In the genomic region with DNA sequence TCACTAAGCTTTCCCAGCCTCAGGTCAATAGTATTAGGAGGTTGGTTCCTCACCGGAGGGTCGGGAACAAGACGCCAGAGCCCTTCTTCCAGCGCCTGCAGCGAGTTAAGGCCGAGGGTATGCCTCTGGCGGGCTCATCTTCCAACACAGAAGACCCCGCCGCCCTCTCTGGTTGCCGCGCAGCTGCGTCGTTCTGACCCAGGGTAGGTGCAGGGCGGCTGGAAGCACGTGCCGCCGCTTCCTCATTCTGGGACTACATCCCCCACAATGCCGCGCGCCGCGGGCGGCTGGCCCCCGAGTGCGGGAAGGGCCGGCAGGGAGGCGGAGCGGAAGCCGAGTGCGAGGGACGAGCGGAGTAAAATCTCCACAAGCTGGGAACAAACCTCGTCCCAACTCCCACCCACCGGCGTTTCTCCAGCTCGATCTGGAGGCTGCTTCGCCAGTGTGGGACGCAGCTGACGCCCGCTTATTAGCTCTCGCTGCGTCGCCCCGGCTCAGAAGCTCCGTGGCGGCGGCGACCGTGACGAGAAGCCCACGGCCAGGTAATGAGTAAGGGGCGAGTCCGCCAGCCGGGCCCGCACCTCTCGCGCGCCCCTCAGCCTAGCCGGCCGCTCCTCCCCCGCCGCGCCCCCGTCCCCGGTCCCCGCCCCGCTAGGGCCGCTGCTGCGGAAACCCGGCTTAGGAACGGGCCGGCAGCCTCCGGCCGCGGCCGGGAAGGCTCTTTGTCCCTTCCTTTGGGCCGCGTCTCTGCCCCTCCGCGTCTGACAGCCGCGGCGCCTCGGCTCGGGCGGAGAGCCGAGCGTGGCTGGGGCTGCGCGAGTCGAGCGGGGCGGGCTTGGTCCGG, we compare ENCODE assay signal across 8 cellular contexts. TPM values are rescaled to one million over a fixed set of nuclear protein-coding genes. Genes with fewer than 3 reads are reported as not detected.
DNase-seq lines count a peak whose midpoint lies in the region; ATAC-seq, FAIRE-seq and TF ChIP-seq lines count a peak whose summit lies in the region.

A gene with protein sequence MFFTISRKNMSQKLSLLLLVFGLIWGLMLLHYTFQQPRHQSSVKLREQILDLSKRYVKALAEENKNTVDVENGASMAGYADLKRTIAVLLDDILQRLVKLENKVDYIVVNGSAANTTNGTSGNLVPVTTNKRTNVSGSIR (plus strand): TSS at position 319 of the 844 bp plus-strand sequence. CDS start 13,934 bp downstream, outside the sequence.

- no peaks in the 10 kb centered on the region for H3K9me3 ChIP-seq in AG04450 (ENCODE audit: control insufficient read depth, insufficient read depth, low read length)
- H3K9me3 ChIP-seq in keratinocyte (ENCODE audit: control insufficient read depth, low read depth, low read length), result no peaks in the 10 kb centered on the region

- H3K36me3 ChIP-seq in keratinocyte (ENCODE audit: control insufficient read depth in 2 of 2, extremely low read depth in 1 of 2, insufficient read depth in 2 of 2, low read length in 2 of 2), result no peaks in the 10 kb centered on the region

- no peaks in the 10 kb centered on the region for H4K20me1 ChIP-seq in keratinocyte (ENCODE audit: control insufficient read depth, extremely low read depth, insufficient read depth, low read length)

- H3K27ac ChIP-seq in AG04450 (ENCODE audit: low read depth, low read length) (peak within 1 kb of the TSS; percentile 80), keratinocyte (ENCODE audit: control insufficient read depth, insufficient read depth, low read length) (peak within 1 kb of the TSS; percentile 55)

- H3K79me2 ChIP-seq in keratinocyte (ENCODE audit: control insufficient read depth, insufficient read depth, low read length), result peaks cover 1% of the 10 kb centered on the region

- no peaks in the 10 kb centered on the region for H3K27me3 ChIP-seq in AG04450 (ENCODE audit: control insufficient read depth, insufficient read depth, low read length)
- no peaks in the 10 kb centered on the region for H3K27me3 ChIP-seq in keratinocyte (ENCODE audit: control insufficient read depth, extremely low read depth, insufficient read depth, low read length)

- TF ChIP-seq CTCF in AG04450 (IDR thresholded peaks at IDR 0.05; ENCODE audit: low read depth, low read length) (no peak), keratinocyte (optimal IDR thresholded peaks at IDR 0.05 in 1 of 3, IDR thresholded peaks at IDR 0.05 in 1 of 3, conservative IDR thresholded peaks at IDR 0.05 in 1 of 3; ENCODE audit: extremely low read depth in 1 of 3, insufficient read depth in 2 of 3, low read length in 3 of 3) (no peak)

- H3K9ac ChIP-seq in keratinocyte (ENCODE audit: control insufficient read depth, extremely low read depth, insufficient read depth, low read length), result peak within 1 kb of the TSS; percentile 78

- H3K27ac Mint-ChIP-seq in central memory CD8-positive, alpha-beta T cell (ENCODE audit: low read depth), result peak within 1 kb of the TSS; percentile 84

- H3K4me3 ChIP-seq in AG04450 (ENCODE audit: low read depth, low read length) (peak within 1 kb of the TSS; percentile 80), keratinocyte (ENCODE audit: control insufficient read depth in 2 of 3, extremely low read depth in 1 of 3, insufficient read depth in 2 of 3, low read depth in 1 of 3, low read length in 3 of 3) (peak within 1 kb of the TSS; percentile 75 to 95 (median 82))

- peaks cover 19% of the 10 kb centered on the region for H3K4me1 ChIP-seq in keratinocyte (ENCODE audit: control insufficient read depth, extremely low read depth, insufficient read depth, low read length)

- POLR2A ChIA-PET in AG04450 (lab: Yijun Ruan, JAX), result interaction anchor here (0.5 to 1.1 kb wide), 5 partner anchors 16 to 116 kb away, joined by 3 to 10 read pairs (median 3); no protein-coding TSS in a partner anchor

- no peaks in the 10 kb centered on the region for H3K27me3 Mint-ChIP-seq in central memory CD8-positive, alpha-beta T cell

- no peaks in the 10 kb centered on the region for H3K9me1 ChIP-seq in keratinocyte (ENCODE audit: control insufficient read depth, extremely low read depth, insufficient read depth, low read length)

- peaks cover 33% of the 10 kb centered on the region for H3K4me1 Mint-ChIP-seq in central memory CD8-positive, alpha-beta T cell

- peak within 1 kb of the TSS; percentile 95 for H3K4me3 Mint-ChIP-seq in central memory CD8-positive, alpha-beta T cell

- CTCF ChIA-PET in AG04450 (lab: Charles Lee), result interaction anchor here (0.6 to 4.0 kb wide), 5 partner anchors 26 to 115 kb away, joined by 3 to 21 read pairs (median 7); a partner anchor contains a TSS

- peak; percentile 61 for ATAC-seq in GM18873 (IDR thresholded peaks at IDR 0.05; ENCODE audit: low FRiP score, unreplicated experiment)
- ATAC-seq in HG03135 (IDR thresholded peaks at IDR 0.05; ENCODE audit: unreplicated experiment), result peak; percentile 79
- ATAC-seq in central memory CD8-positive, alpha-beta T cell (replicated peaks; ENCODE audit: extremely low read depth, poor library complexity, severe bottlenecking), result peak; percentile 87

- dilution Hi-C loops in keratinocyte (cut with MboI; ENCODE audit: extremely low pct_ligation_motif_present, low sequenced_read_pairs), result no loop called here

- FAIRE-seq in keratinocyte (lab: Jason Lieb, UNC), result no peak

- H3K36me3 Mint-ChIP-seq in central memory CD8-positive, alpha-beta T cell (ENCODE audit: insufficient read depth), result peaks cover 4% of the 10 kb centered on the region

- H3K4me2 ChIP-seq in keratinocyte (ENCODE audit: control insufficient read depth, extremely low read depth, insufficient read depth, low read depth, low read length), result peak within 1 kb of the TSS; percentile 88

- H2AFZ ChIP-seq in keratinocyte (ENCODE audit: control insufficient read depth, low read length), result peak within 1 kb of the TSS; percentile 98

- DNase-seq in AG04450 (ENCODE audit: low read depth, low spot score) (peak; percentile 72), NCI-H2196 (lab: John Stamatoyannopoulos, UW; ENCODE audit: unreplicated experiment) (peak; percentile 92), keratinocyte (ENCODE audit: low read depth, low spot score) (no peak)
- DNase-seq in activated CD4-positive, CD25-positive, alpha-beta regulatory T cell (lab: John Stamatoyannopoulos, UW), result peak; percentile 59 to 71 (median 64)
- DNase-seq in central memory CD8-positive, alpha-beta T cell (ENCODE audit: low spot score in 2 of 2), result peak; percentile 59 to 66
- peak; percentile 65 to 81 (median 71) for DNase-seq in stimulated activated CD4-positive, alpha-beta T cell treated with anti-CD3 and anti-CD28 coated beads, Interleukin-12 subunit alpha, Interleukin-12 subunit beta, amount 100 ng/mL, for 48 hours (ENCODE audit: low read depth in 2 of 3, low spot score in 1 of 3)

- no peaks in the 10 kb centered on the region for H3K9me3 Mint-ChIP-seq in central memory CD8-positive, alpha-beta T cell

RNA-seq across cellular contexts. Expression of the gene that starts here (rescaled TPM):
- polyA plus RNA-seq in AG04450 (2011; rRNA removed) (5.7 and 7.6 TPM in 2 replicates), keratinocyte (5.1 to 8.6 TPM (median 8.4 TPM) in 3 replicates)
- 2.7 and 7.5 TPM in 2 replicates for polyA minus RNA-seq in AG04450 (2011; rRNA and poly(A)+ RNA removed)
- 9.8 TPM for polyA plus RNA-seq in keratinocyte (2011; ENCODE audit: low read depth)
- 5.2 and 7.6 TPM in 2 replicates for polyA plus RNA-seq in keratinocyte (2011; cell fraction: cytosol; rRNA removed)
- 8.5 and 10.0 TPM in 2 replicates for polyA plus RNA-seq in keratinocyte (2011; cell fraction: nucleus; rRNA removed)
- polyA plus RNA-seq in keratinocyte (2012; ENCODE audit: low replicate concordance), result 6.1 and 10.3 TPM in 2 replicates
- polyA minus RNA-seq in keratinocyte, result 0.39 to 15.8 TPM (median 3.7 TPM) in 3 replicates
- 6.3 TPM for polyA minus RNA-seq in keratinocyte (2011; cell fraction: cytosol; rRNA and poly(A)+ RNA removed)
- polyA minus RNA-seq in keratinocyte (2011; cell fraction: nucleus; rRNA and poly(A)+ RNA removed), result 7.8 and 11.2 TPM in 2 replicates
